ENCODE assay signal across 8 cellular contexts in genomic region chr9:6080154-6080716, GRCh38.
A peak's percentile ranks its signal among the peaks of the same experiment; 100 is the strongest.
DNase-seq lines count a peak whose midpoint lies in the region; ATAC-seq and TF ChIP-seq lines count a peak whose summit lies in the region.

No MANE protein-coding gene starts in this region.

- H4K20me1 ChIP-seq in KMS-11 (ENCODE audit: insufficient read depth): no peaks in the 10 kb centered on the region

- H3K27me3 Mint-ChIP-seq in CD4-positive, alpha-beta T cell: no peaks in the 10 kb centered on the region

- H2AFZ ChIP-seq in KMS-11 (ENCODE audit: low read depth): peak overlapping the region; percentile 85
- H2AFZ ChIP-seq in neuron (ENCODE audit: low read depth, low read length): peak overlapping the region; percentile 81

- H3K4me1 Mint-ChIP-seq in CD4-positive, alpha-beta T cell (ENCODE audit: low read depth): peaks cover 15% of the 10 kb centered on the region

- intact Hi-C loops in CD4-positive, alpha-beta T cell (cut with DNase I, micrococcal nuclease): no loop called here

- H3K9me3 Mint-ChIP-seq in CD4-positive, alpha-beta T cell: no peaks in the 10 kb centered on the region

- H3K9ac ChIP-seq in KMS-11 (peak overlapping the region; percentile 29; the same call in 1 of the 2 replicates), stomach smooth muscle (ENCODE audit: low read length in 2 of 2) (peak overlapping the region; percentile 34 to 68)

- no peak for TF ChIP-seq CTCF in CD4-positive, alpha-beta T cell (IDR thresholded peaks at IDR 0.05)
- no peak for TF ChIP-seq CTCF in KMS-11 (conservative IDR thresholded peaks at IDR 0.05; ENCODE audit: low read depth, low read length)
- peak; percentile 33 for TF ChIP-seq CTCF in foreskin keratinocyte (conservative IDR thresholded peaks at IDR 0.05)

- peak; percentile 25 to 62 (median 54) for DNase-seq in CD4-positive, alpha-beta T cell
- DNase-seq in RPMI7951 (ENCODE audit: low read depth) (peak; percentile 91), foreskin keratinocyte (peak; percentile 91 to 95)
- DNase-seq in activated naive CD4-positive, alpha-beta T cell (lab: John Stamatoyannopoulos, UW): peak in 3 of 4 experiments; percentile 19 to 47 (median 21)

- peak overlapping the region; percentile 80 for H3K27ac Mint-ChIP-seq in CD4-positive, alpha-beta T cell

- POLR2A ChIA-PET in CD4-positive, alpha-beta T cell (lab: Charles Lee): interaction anchor here (0.8 to 1.6 kb wide), 4 partner anchors 11 to 678 kb away, joined by 3 to 7 read pairs (median 4); partner anchors contain the start of gene KDM4C

- no peaks in the 10 kb centered on the region for H3K36me3 ChIP-seq in KMS-11 (ENCODE audit: insufficient read depth)
- no peaks in the 10 kb centered on the region for H3K36me3 ChIP-seq in neuron (ENCODE audit: insufficient read depth, low read length)
- H3K36me3 ChIP-seq in stomach smooth muscle (ENCODE audit: control insufficient read depth in 2 of 2, insufficient read depth in 2 of 2, low read length in 2 of 2): no peaks in the 10 kb centered on the region

- no peak overlapping the region for H3K4me3 ChIP-seq in KMS-11 (IDR thresholded peaks at IDR 0.05; ENCODE audit: insufficient read depth, low read depth, low read length)
- H3K4me3 ChIP-seq in neuron (ENCODE audit: low read length): peak overlapping the region; percentile 46
- H3K4me3 ChIP-seq in stomach smooth muscle (ENCODE audit: low read length in 2 of 2): peak overlapping the region; percentile 71

- H3K27me3 ChIP-seq in CD4-positive, alpha-beta T cell (ENCODE audit: control insufficient read depth, insufficient read depth, low read length): no peaks in the 10 kb centered on the region
- H3K27me3 ChIP-seq in KMS-11 (ENCODE audit: insufficient read depth, low read depth): no peaks in the 10 kb centered on the region
- no peaks in the 10 kb centered on the region for H3K27me3 ChIP-seq in foreskin keratinocyte
- no peaks in the 10 kb centered on the region for H3K27me3 ChIP-seq in neuron (ENCODE audit: insufficient read depth, low read length)
- H3K27me3 ChIP-seq in stomach smooth muscle (ENCODE audit: control insufficient read depth in 1 of 2, insufficient read depth in 2 of 2, low read length in 2 of 2): no peaks in the 10 kb centered on the region

- H3K79me2 ChIP-seq in KMS-11 (ENCODE audit: insufficient read depth, low read depth): no peaks in the 10 kb centered on the region

- H3K9me3 ChIP-seq in CD4-positive, alpha-beta T cell (ENCODE audit: control insufficient read depth, low read length): no peaks in the 10 kb centered on the region
- no peaks in the 10 kb centered on the region for H3K9me3 ChIP-seq in neuron (ENCODE audit: low read length)
- H3K9me3 ChIP-seq in stomach smooth muscle (ENCODE audit: control insufficient read depth in 2 of 2, low read length in 2 of 2): no peaks in the 10 kb centered on the region

- peak overlapping the region; percentile 53 for H3K4me2 ChIP-seq in KMS-11

- CTCF ChIA-PET in CD4-positive, alpha-beta T cell (lab: Charles Lee): interaction anchor here (0.7 kb wide), 1 partner anchor 194 kb away, joined by 3 read pairs; no protein-coding TSS in a partner anchor

- H3K4me1 ChIP-seq in KMS-11 (ENCODE audit: low read depth, poor library complexity, severe bottlenecking) (peaks cover 18% of the 10 kb centered on the region), foreskin keratinocyte (peaks cover 5% of the 10 kb centered on the region), neuron (ENCODE audit: insufficient read depth, low read length) (peaks cover 7% of the 10 kb centered on the region), stomach smooth muscle (ENCODE audit: control insufficient read depth, insufficient read depth, low read length) (peaks cover 3% of the 10 kb centered on the region)

- no peaks in the 10 kb centered on the region for H3K36me3 Mint-ChIP-seq in CD4-positive, alpha-beta T cell (ENCODE audit: low read depth)

- H3K4me3 Mint-ChIP-seq in CD4-positive, alpha-beta T cell: peak overlapping the region; percentile 97

- H3K27ac ChIP-seq in CD4-positive, alpha-beta T cell (ENCODE audit: low read depth, low read length): peak overlapping the region; percentile 14
- H3K27ac ChIP-seq in KMS-11 (no peak overlapping the region), foreskin keratinocyte (peak overlapping the region; percentile 75), stomach smooth muscle (ENCODE audit: low read length) (peak overlapping the region; percentile 73)

- ATAC-seq in CD4-positive, alpha-beta T cell (ENCODE audit: poor library complexity): peak; percentile 91
- peak; percentile 90 for ATAC-seq in GM21515 (IDR thresholded peaks at IDR 0.05; ENCODE audit: unreplicated experiment)
- ATAC-seq in foreskin keratinocyte: peak; percentile 94

Comparison
In these comparisons a context has a peak if more than half of its experiments do, and no peak if none do; other contexts are left out.
1. DNase-seq: peak in every context shown above with its lines; median percentile 93 in foreskin keratinocyte; 91 in RPMI7951; 54 in CD4-positive, alpha-beta T cell; 21 in activated naive CD4-positive, alpha-beta T cell.